Comparison of ENCODE assay signal across 12 cellular contexts in genomic region chr1:226436855-226437491, GRCh38. TPM values are rescaled to one million over a fixed set of nuclear protein-coding genes. Genes with fewer than 3 reads are reported as not detected.
DNase-seq lines count a peak whose midpoint lies in the region; ATAC-seq, FAIRE-seq and TF ChIP-seq lines count a peak whose summit lies in the region.
"Had no signal": no experiment of that assay in that cellular context is flagged by ENCODE, and none has a peak within 500 bp of the region (broad histone marks: within the 10 kb centered on the region; RNA-seq: fewer than 3 reads in every experiment).

No MANE protein-coding gene starts in this region.

- H3K4me1 ChIP-seq in PC-3 (ENCODE audit: insufficient read depth, low read length): no peaks in the 10 kb centered on the region
- H3K4me1 ChIP-seq in neuronal stem cell (ENCODE audit: control insufficient read depth in 2 of 2, insufficient read depth in 1 of 2, low read depth in 1 of 2, low read length in 2 of 2): peaks cover 0 to 2% of the 10 kb centered on the region in 2 donors
- H3K4me1 ChIP-seq in psoas muscle: no peaks in the 10 kb centered on the region

- H3K23ac ChIP-seq in neuronal stem cell (ENCODE audit: low read depth, low read length, poor library complexity): no peak overlapping the region

- no peak for TF ChIP-seq POLR2A in GM12892 (IDR thresholded peaks at IDR 0.05; ENCODE audit: low read depth, low read length)

- no peak overlapping the region for H3K4ac ChIP-seq in neuronal stem cell (ENCODE audit: low read length)

- DNase-seq in GM12892 (ENCODE audit: insufficient read length): no peak
- peak; percentile 94 for DNase-seq in NCI-H1436 (lab: John Stamatoyannopoulos, UW)
- no peak for DNase-seq in PC-3
- DNase-seq in neuronal stem cell (ENCODE audit: low spot score): no peak
- DNase-seq in SW480 (ENCODE audit: low spot score): no peak
- DNase-seq in psoas muscle: no peak
- DNase-seq: activated CD4-positive, alpha-beta T cell treated with anti-CD3 and anti-CD28 coated beads for 1 hour; activated naive CD4-positive, alpha-beta T cell treated with anti-CD3 and anti-CD28 coated beads for 36 hours; CD8-positive, alpha-beta memory T cell; Right ventricle myocardium superior had no signal

- H2BK5ac ChIP-seq in neuronal stem cell (ENCODE audit: low read length): no peak overlapping the region

- H3K4me2 ChIP-seq in PC-3 (ENCODE audit: low read length) (peak overlapping the region; percentile 10; the same call in 1 of the 2 replicates), neuronal stem cell (ENCODE audit: insufficient read depth, low read length, poor library complexity, severe bottlenecking) (no peak overlapping the region)

- intact Hi-C loops in PC-3 (cut with micrococcal nuclease) (loop anchor here (5.0 kb wide), 1 partner anchor 110 kb away; the partner anchor contains the start of gene STUM), psoas muscle (cut with DNase I) (no loop called here)

- POLR2A ChIA-PET in PC-3 (lab: Charles Lee; ENCODE audit: unreplicated experiment): no interaction called here

- H4K8ac ChIP-seq in neuronal stem cell (ENCODE audit: low read depth, low read length): no peak overlapping the region

- H2BK12ac ChIP-seq in neuronal stem cell (ENCODE audit: low read length): no peak overlapping the region

- H4K20me1 ChIP-seq in PC-3 (ENCODE audit: low read length): no peaks in the 10 kb centered on the region

- no peaks in the 10 kb centered on the region for H3K79me1 ChIP-seq in neuronal stem cell (ENCODE audit: low read depth, low read length)

- H3K79me2 ChIP-seq in PC-3 (ENCODE audit: low read length): no peaks in the 10 kb centered on the region

- no TSS peak for BruUV-seq in PC-3 (replicated peaks; lab: Mats Ljungman, UMichigan)

- peak; percentile 38 for ATAC-seq in PC-3
- ATAC-seq in psoas muscle: no peak
- no peak for ATAC-seq in GM19351 (IDR thresholded peaks at IDR 0.05; ENCODE audit: unreplicated experiment)

- TF ChIP-seq CTCF in PC-3 (conservative IDR thresholded peaks at IDR 0.05; ENCODE audit: low read depth, low read length) (no peak), psoas muscle (IDR thresholded peaks at IDR 0.05) (no peak)

- WGBS in neuronal stem cell (ENCODE audit: extremely low coverage in 2 of 2, insufficient read length in 2 of 2, insufficient replicate concordance in 1 of 2), 2 donors: no CpG with 5 or more reads among the region's 8 CpGs
- 15 to 27% (median 24%) methylated on average over 8 of the region's 8 CpGs for WGBS in psoas muscle, 3 donors

- no peaks in the 10 kb centered on the region for H3F3A ChIP-seq in PC-3 (ENCODE audit: low read length, unreplicated experiment)

- no peaks in the 10 kb centered on the region for H3K9me3 ChIP-seq in PC-3 (ENCODE audit: low read length)
- H3K9me3 ChIP-seq in neuronal stem cell (replicated peaks in 1 of 2; ENCODE audit: control insufficient read depth in 2 of 2, insufficient read depth in 1 of 2, low read depth in 1 of 2, low read length in 2 of 2): peaks cover 0 to 2% of the 10 kb centered on the region in 2 donors
- H3K9me3 ChIP-seq in psoas muscle: peaks cover 3% of the 10 kb centered on the region
- H3K9me3 ChIP-seq: neutrophil had no signal

- H3K36me3 ChIP-seq in PC-3 (ENCODE audit: low read depth, low read length) (no peaks in the 10 kb centered on the region), neuronal stem cell (replicated peaks in 1 of 2; ENCODE audit: control insufficient read depth in 2 of 2, insufficient read depth in 2 of 2, low read length in 2 of 2) (no peaks in the 10 kb centered on the region), psoas muscle (ENCODE audit: insufficient read depth in 1 of 2, low read depth in 1 of 2) (no peaks in the 10 kb centered on the region)
- H3K36me3 ChIP-seq: neutrophil had no signal

- H3K14ac ChIP-seq in neuronal stem cell (ENCODE audit: low read length): no peak overlapping the region

- H3K18ac ChIP-seq in neuronal stem cell (ENCODE audit: low read length): peak overlapping the region; percentile 11

- no peak overlapping the region for H4K91ac ChIP-seq in neuronal stem cell (ENCODE audit: low read depth, low read length, poor library complexity)

- H3K27ac ChIP-seq in PC-3 (ENCODE audit: low read length) (no peak overlapping the region), neuronal stem cell (replicated peaks; ENCODE audit: low read length) (no peak overlapping the region), psoas muscle (no peak overlapping the region)
- H3K27ac ChIP-seq: neutrophil had no signal

- H3K9ac ChIP-seq in PC-3 (ENCODE audit: low read length) (no peak overlapping the region), neuronal stem cell (ENCODE audit: low read depth, low read length, poor library complexity) (no peak overlapping the region)

- CTCF ChIA-PET in PC-3 (lab: Charles Lee): interaction anchor here (0.6 kb wide), 2 partner anchors 110 to 245 kb away, joined by 3 to 5 read pairs; no protein-coding TSS in a partner anchor

- no peak overlapping the region for H2AK5ac ChIP-seq in neuronal stem cell (ENCODE audit: low read depth, low read length)

- H3K27me3 ChIP-seq in PC-3 (ENCODE audit: low read length): peaks cover 23% of the 10 kb centered on the region; the same call in 1 of the 2 replicates
- peaks cover 0 to 19% (median 3%) of the 10 kb centered on the region in 3 experiments for H3K27me3 ChIP-seq in neuronal stem cell (ENCODE audit: control insufficient read depth in 3 of 3, insufficient read depth in 3 of 3, low read depth in 1 of 3, low read length in 3 of 3)
- no peaks in the 10 kb centered on the region for H3K27me3 ChIP-seq in psoas muscle (ENCODE audit: insufficient read depth in 3 of 3, low read length in 2 of 3)

- H3K4me3 ChIP-seq in PC-3 (ENCODE audit: low read length) (no peak overlapping the region), neuronal stem cell (ENCODE audit: low read length in 2 of 2) (no peak overlapping the region), psoas muscle (no peak overlapping the region)

- H2AFZ ChIP-seq in PC-3 (ENCODE audit: low read length) (0 out of 2 replicates have a peak overlapping the region, but pooled peaks have one; percentile 11), neuronal stem cell (ENCODE audit: low read length) (no peak overlapping the region)

- H2BK15ac ChIP-seq in neuronal stem cell (ENCODE audit: low read length): no peak overlapping the region

- no peak overlapping the region for H2BK120ac ChIP-seq in neuronal stem cell (ENCODE audit: low read depth, low read length)

- FAIRE-seq in GM12892 (lab: Jason Lieb, UNC): peak; percentile 30

- no peaks in the 10 kb centered on the region for H3K9me2 ChIP-seq in PC-3 (replicated peaks; ENCODE audit: low read length)

RNA-seq across cellular contexts. Expression of gene PARP1, which starts 29.1 kb away (rescaled TPM):
- 146 TPM for polyA plus RNA-seq in GM12892 (2012; ENCODE audit: missing spikeins)
- 536 and 538 TPM in 2 replicates for total RNA-seq in PC-3 (2014; rRNA removed)
- polyA plus RNA-seq in neuronal stem cell (2013, experiment 1 of 2): 231 TPM
- polyA plus RNA-seq in neuronal stem cell (2013, experiment 2 of 2): 243 TPM
- total RNA-seq in psoas muscle: 10 to 100 TPM; 53.2 to 85.8 (median 60.2) TPM
- polyA plus RNA-seq in psoas muscle: 10 to 100 TPM; 23.8 to 72.9 (median 26.0) TPM
